8 cellular contexts compared by ENCODE assay signal in the genomic region with DNA sequence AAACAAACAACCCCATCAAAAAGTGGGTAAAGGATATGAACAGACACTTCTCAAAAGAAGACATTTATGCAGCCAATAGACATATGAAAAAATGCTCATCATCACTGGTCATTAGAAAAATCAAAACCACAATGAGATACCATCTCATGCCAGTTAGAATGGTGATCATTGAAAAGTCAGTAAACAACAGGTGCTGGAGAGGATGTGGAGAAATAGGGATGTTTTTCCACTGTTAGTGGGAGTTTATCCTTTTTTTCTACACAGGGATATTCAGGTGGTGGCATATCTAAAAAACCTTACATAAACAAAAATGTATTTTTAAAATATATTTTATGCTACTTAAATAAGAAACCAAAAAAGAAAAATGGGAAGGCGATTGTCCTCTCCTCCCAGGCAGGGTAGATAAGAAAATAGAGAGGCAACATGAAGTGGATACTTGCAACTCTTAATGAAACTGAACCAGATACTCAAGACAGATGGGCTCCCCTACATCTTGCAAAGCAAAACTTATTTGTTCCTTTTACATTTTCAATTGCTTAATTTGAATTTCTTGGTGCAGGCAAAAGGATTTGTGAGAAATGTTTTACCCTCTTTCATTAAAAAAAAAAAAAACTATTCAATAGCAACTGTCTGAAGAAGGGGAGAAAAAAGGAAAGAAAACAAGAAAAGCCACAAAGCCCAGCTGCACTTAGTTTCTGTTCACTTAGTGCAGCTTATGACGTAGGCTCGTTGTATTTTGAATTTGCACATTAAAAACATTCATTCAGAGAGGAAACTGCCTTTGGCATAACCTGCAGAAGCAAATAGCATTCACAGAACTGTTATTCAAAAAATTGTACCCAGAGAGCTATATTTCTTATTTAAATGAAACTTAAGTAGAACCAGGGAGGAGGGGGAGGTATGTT. TPM values are rescaled to one million over a fixed set of nuclear protein-coding genes. Genes with fewer than 3 reads are reported as not detected.
DNase-seq lines count a peak whose midpoint lies in the region; ATAC-seq and TF ChIP-seq lines count a peak whose summit lies in the region.

No MANE protein-coding gene starts in this region.

- TF ChIP-seq EP300 in SK-N-SH (IDR thresholded peaks at IDR 0.05; ENCODE audit: borderline replicate concordance in 1 of 2, low read depth in 1 of 2, low read length in 1 of 2): no peak

- peaks cover 0 to 29% of the 10 kb centered on the region in 2 experiments for H3K36me3 ChIP-seq in SK-N-SH (replicated peaks in 1 of 2; ENCODE audit: control insufficient read depth in 1 of 2, insufficient read depth in 2 of 2, low read length in 1 of 2)
- no peaks in the 10 kb centered on the region for H3K36me3 ChIP-seq in right atrium auricular region

- TF ChIP-seq RAD21 in SK-N-SH (IDR thresholded peaks at IDR 0.05; ENCODE audit: low read length): no peak

- peak; percentile 79 for ATAC-seq in HG02943 (IDR thresholded peaks at IDR 0.05; ENCODE audit: low read depth, unreplicated experiment)

- H3K4me2 ChIP-seq in SK-N-SH: peak overlapping the region; percentile 49; the same call in 1 of the 2 replicates

- POLR2A ChIA-PET in SK-N-SH (lab: Yijun Ruan, JAX): no interaction called here

- H3K4me1 Mint-ChIP-seq in activated T-cell treated with anti-CD3 and anti-CD28 coated beads, Interleukin-2, amount 50 U/mL, for 24 hours (ENCODE audit: low read depth): peaks cover 42% of the 10 kb centered on the region
- peaks cover 17% of the 10 kb centered on the region for H3K4me1 Mint-ChIP-seq in type B pancreatic cell (ENCODE audit: unreplicated experiment)

- H3K9me3 Mint-ChIP-seq in activated T-cell treated with anti-CD3 and anti-CD28 coated beads, Interleukin-2, amount 50 U/mL, for 24 hours: no peaks in the 10 kb centered on the region
- H3K9me3 Mint-ChIP-seq in type B pancreatic cell: no peaks in the 10 kb centered on the region

- H3K27me3 ChIP-seq in SK-N-SH (ENCODE audit: insufficient read depth) (no peaks in the 10 kb centered on the region), right atrium auricular region (no peaks in the 10 kb centered on the region)

- H3K4me3 ChIP-seq in SK-N-SH (ENCODE audit: low read depth in 2 of 2, low read length in 1 of 2): no peak overlapping the region
- H3K4me3 ChIP-seq in right atrium auricular region: no peak overlapping the region

- H4K20me1 ChIP-seq in SK-N-SH (ENCODE audit: insufficient read depth): no peaks in the 10 kb centered on the region

- peak overlapping the region; percentile 87 for H3K9ac ChIP-seq in SK-N-SH

- no peak overlapping the region for H3K4me3 Mint-ChIP-seq in activated T-cell treated with anti-CD3 and anti-CD28 coated beads, Interleukin-2, amount 50 U/mL, for 24 hours
- peak overlapping the region; percentile 33 for H3K4me3 Mint-ChIP-seq in type B pancreatic cell

- peaks cover 34% of the 10 kb centered on the region for H3K79me2 ChIP-seq in SK-N-SH (ENCODE audit: insufficient read depth)

- H3F3A ChIP-seq in SK-N-SH (replicated peaks; ENCODE audit: insufficient read depth): peaks cover 40% of the 10 kb centered on the region

- no peaks in the 10 kb centered on the region for H3K36me3 Mint-ChIP-seq in activated T-cell treated with anti-CD3 and anti-CD28 coated beads, Interleukin-2, amount 50 U/mL, for 24 hours (ENCODE audit: low read depth)
- no peaks in the 10 kb centered on the region for H3K36me3 Mint-ChIP-seq in type B pancreatic cell

- peak overlapping the region; percentile 51 for H3K27ac Mint-ChIP-seq in activated T-cell treated with anti-CD3 and anti-CD28 coated beads, Interleukin-2, amount 50 U/mL, for 24 hours
- peak overlapping the region; percentile 81 for H3K27ac Mint-ChIP-seq in type B pancreatic cell

- TF ChIP-seq CTCF in SK-N-SH (IDR thresholded peaks at IDR 0.05) (no peak), right atrium auricular region (IDR thresholded peaks at IDR 0.05) (no peak), type B pancreatic cell (conservative IDR thresholded peaks at IDR 0.05) (no peak)

- H2AFZ ChIP-seq in SK-N-SH (ENCODE audit: low read depth): 0 out of 2 replicates have a peak overlapping the region, but pooled peaks have one; percentile 16

- H3K27me3 Mint-ChIP-seq in activated T-cell treated with anti-CD3 and anti-CD28 coated beads, Interleukin-2, amount 50 U/mL, for 24 hours: no peaks in the 10 kb centered on the region
- H3K27me3 Mint-ChIP-seq in type B pancreatic cell: no peaks in the 10 kb centered on the region

- CTCF ChIA-PET in SK-N-SH (lab: Yijun Ruan, JAX): interaction anchor here (0.9 kb wide), 1 partner anchor 39 kb away, joined by 3 read pairs; no protein-coding TSS in a partner anchor

- H3K4me1 ChIP-seq in SK-N-SH (ENCODE audit: control insufficient read depth in 1 of 2, insufficient read depth in 2 of 2, low read depth in 1 of 2, low read length in 1 of 2) (peaks cover 5 to 44% of the 10 kb centered on the region in 2 experiments; a peak in 3 of 4 replicates), right atrium auricular region (peaks cover 0 to 16% of the 10 kb centered on the region in 2 donors)

- H3K9me3 ChIP-seq in SK-N-SH: no peaks in the 10 kb centered on the region
- H3K9me3 ChIP-seq in right atrium auricular region: no peaks in the 10 kb centered on the region

- WGBS in SK-N-SH (ENCODE audit: low lambda C conversion rate): 73% methylated on average over 3 of the region's 3 CpGs

- H3K9me2 ChIP-seq in SK-N-SH: no peaks in the 10 kb centered on the region

- no peak for DNase-seq in activated T-cell treated with anti-CD3 and anti-CD28 coated beads, Interleukin-2, amount 50 U/mL, for 24 hours
- DNase-seq in activated T-cell treated with anti-CD3 and anti-CD28 coated beads for 4 hours (no peak), SK-N-SH (no peak), right atrium auricular region (ENCODE audit: low spot score) (no peak), type B pancreatic cell (ENCODE audit: extremely low spot score, unreplicated experiment) (no peak), NCI-H2171 treated with DMSO at 0.1 percent for 48 hours (lab: John Stamatoyannopoulos, UW) (no peak), midbrain (lab: John Stamatoyannopoulos, UW) (no peak)

- H3K27ac ChIP-seq in SK-N-SH (ENCODE audit: low read depth in 2 of 2, low read length in 1 of 2): peak overlapping the region; percentile 97 to 99
- H3K27ac ChIP-seq in right atrium auricular region: peak overlapping the region; percentile 25 to 41

TF ChIP-seq in SK-N-SH, 30 proteins besides CTCF, POLR2A, EP300 and RAD21 (continues in another document):
- no peak for TF ChIP-seq TEAD4 (IDR thresholded peaks at IDR 0.05; ENCODE audit: borderline replicate concordance, insufficient read depth)
- no peak for TF ChIP-seq GABPA (IDR thresholded peaks at IDR 0.05; ENCODE audit: low read depth)
- no peak for TF ChIP-seq EZH2phosphoT487 (IDR thresholded peaks at IDR 0.05; ENCODE audit: borderline replicate concordance, low read depth)
- TF ChIP-seq GATA2 (CRISPR knock-in tag; IDR thresholded peaks at IDR 0.05): no peak
- TF ChIP-seq NFIC (IDR thresholded peaks at IDR 0.05; ENCODE audit: borderline replicate concordance): no peak
- no peak for TF ChIP-seq MXI1 (IDR thresholded peaks at IDR 0.05; ENCODE audit: low read depth, low read length)
- TF ChIP-seq TCF12 (IDR thresholded peaks at IDR 0.05): no peak
- TF ChIP-seq SMC3 (IDR thresholded peaks at IDR 0.05; ENCODE audit: low read depth, low read length): no peak
- TF ChIP-seq, protein P1, sequence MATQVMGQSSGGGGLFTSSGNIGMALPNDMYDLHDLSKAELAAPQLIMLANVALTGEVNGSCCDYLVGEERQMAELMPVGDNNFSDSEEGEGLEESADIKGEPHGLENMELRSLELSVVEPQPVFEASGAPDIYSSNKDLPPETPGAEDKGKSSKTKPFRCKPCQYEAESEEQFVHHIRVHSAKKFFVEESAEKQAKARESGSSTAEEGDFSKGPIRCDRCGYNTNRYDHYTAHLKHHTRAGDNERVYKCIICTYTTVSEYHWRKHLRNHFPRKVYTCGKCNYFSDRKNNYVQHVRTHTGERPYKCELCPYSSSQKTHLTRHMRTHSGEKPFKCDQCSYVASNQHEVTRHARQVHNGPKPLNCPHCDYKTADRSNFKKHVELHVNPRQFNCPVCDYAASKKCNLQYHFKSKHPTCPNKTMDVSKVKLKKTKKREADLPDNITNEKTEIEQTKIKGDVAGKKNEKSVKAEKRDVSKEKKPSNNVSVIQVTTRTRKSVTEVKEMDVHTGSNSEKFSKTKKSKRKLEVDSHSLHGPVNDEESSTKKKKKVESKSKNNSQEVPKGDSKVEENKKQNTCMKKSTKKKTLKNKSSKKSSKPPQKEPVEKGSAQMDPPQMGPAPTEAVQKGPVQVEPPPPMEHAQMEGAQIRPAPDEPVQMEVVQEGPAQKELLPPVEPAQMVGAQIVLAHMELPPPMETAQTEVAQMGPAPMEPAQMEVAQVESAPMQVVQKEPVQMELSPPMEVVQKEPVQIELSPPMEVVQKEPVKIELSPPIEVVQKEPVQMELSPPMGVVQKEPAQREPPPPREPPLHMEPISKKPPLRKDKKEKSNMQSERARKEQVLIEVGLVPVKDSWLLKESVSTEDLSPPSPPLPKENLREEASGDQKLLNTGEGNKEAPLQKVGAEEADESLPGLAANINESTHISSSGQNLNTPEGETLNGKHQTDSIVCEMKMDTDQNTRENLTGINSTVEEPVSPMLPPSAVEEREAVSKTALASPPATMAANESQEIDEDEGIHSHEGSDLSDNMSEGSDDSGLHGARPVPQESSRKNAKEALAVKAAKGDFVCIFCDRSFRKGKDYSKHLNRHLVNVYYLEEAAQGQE (IDR thresholded peaks at IDR 0.05; ENCODE audit: low read depth, low read length): no peak
- TF ChIP-seq, protein P2, sequence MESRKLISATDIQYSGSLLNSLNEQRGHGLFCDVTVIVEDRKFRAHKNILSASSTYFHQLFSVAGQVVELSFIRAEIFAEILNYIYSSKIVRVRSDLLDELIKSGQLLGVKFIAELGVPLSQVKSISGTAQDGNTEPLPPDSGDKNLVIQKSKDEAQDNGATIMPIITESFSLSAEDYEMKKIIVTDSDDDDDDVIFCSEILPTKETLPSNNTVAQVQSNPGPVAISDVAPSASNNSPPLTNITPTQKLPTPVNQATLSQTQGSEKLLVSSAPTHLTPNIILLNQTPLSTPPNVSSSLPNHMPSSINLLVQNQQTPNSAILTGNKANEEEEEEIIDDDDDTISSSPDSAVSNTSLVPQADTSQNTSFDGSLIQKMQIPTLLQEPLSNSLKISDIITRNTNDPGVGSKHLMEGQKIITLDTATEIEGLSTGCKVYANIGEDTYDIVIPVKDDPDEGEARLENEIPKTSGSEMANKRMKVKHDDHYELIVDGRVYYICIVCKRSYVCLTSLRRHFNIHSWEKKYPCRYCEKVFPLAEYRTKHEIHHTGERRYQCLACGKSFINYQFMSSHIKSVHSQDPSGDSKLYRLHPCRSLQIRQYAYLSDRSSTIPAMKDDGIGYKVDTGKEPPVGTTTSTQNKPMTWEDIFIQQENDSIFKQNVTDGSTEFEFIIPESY (IDR thresholded peaks at IDR 0.05; ENCODE audit: borderline replicate concordance, low read depth): no peak
- TF ChIP-seq RXRA (IDR thresholded peaks at IDR 0.05; ENCODE audit: borderline replicate concordance, low read depth): no peak

RNA-seq across cellular contexts. Expression of a gene that starts 36.9 kb away (rescaled TPM):
- 0.05 and 0.12 TPM in 2 replicates for polyA plus RNA-seq in SK-N-SH (2012; rRNA removed)
- 0.07 and 0.18 TPM in 2 replicates for polyA plus RNA-seq in SK-N-SH (2012; cell fraction: cytosol; rRNA removed)
- polyA plus RNA-seq in SK-N-SH (2012; cell fraction: nucleus; rRNA removed): 0.11 and 0.24 TPM in 2 replicates
- total RNA-seq in right atrium auricular region (10 to 100 TPM; 22.8 to 24.7 TPM), type B pancreatic cell (ENCODE audit: low replicate concordance) (1.1 and 1.2 TPM in 2 replicates)

Comparison
In these comparisons a context has a peak if more than half of its experiments do, and no peak if none do; other contexts are left out.
1. RNA of a gene that starts 36.9 kb away (total RNA-seq): 22.8 to 24.7 TPM in right atrium auricular region; 1.1 to 1.2 TPM in type B pancreatic cell; every median in the first group is over 10 times any median in the second.